ENCODE assay signal across 8 cellular contexts in genomic region chr9:137070201-137070905, GRCh38. TPM values are rescaled to one million over a fixed set of nuclear protein-coding genes. Genes with fewer than 3 reads are reported as not detected.
A peak's percentile ranks its signal among the peaks of the same experiment; 100 is the strongest.
DNase-seq lines count a peak whose midpoint lies in the region; ATAC-seq and TF ChIP-seq lines count a peak whose summit lies in the region.

Gene SAPCD2, minus strand, starts transcription at chr9:137070557. Its CDS starts 97 bp downstream, at chr9:137070460.

- peaks cover 10% of the 10 kb centered on the region for H3K9me3 Mint-ChIP-seq in glutamatergic neuron (ENCODE audit: unreplicated experiment)

- WGBS in ovary, 3 donors, result 0 to 1% (median 0%) methylated on average over 38 to 74 of the region's 74 CpGs

- peaks cover 4% of the 10 kb centered on the region for H3K27me3 ChIP-seq in ovary
- H3K27me3 ChIP-seq in tibial artery, result peaks cover 0 to 44% of the 10 kb centered on the region in 2 donors

- peak; percentile 62 for ATAC-seq in HG02588 (IDR thresholded peaks at IDR 0.05; ENCODE audit: unreplicated experiment)

- H3K4me1 Mint-ChIP-seq in glutamatergic neuron (ENCODE audit: low read depth, unreplicated experiment), result peaks cover 8% of the 10 kb centered on the region

- H3K36me3 ChIP-seq in ovary (no peaks in the 10 kb centered on the region), tibial artery (no peaks in the 10 kb centered on the region)

- TF ChIP-seq POLR2A in ovary (IDR thresholded peaks at IDR 0.05), result no peak

- H3K4me3 ChIP-seq in ovary (peak within 1 kb of the TSS; percentile 8), tibial artery (peak within 1 kb of the TSS; percentile 33 to 43)

- DNase-seq in GM03348 (ENCODE audit: low spot score) (peak; percentile 96), NCI-H1105 treated with DMSO at 0.1 percent for 48 hours (lab: John Stamatoyannopoulos, UW) (peak; percentile 88), SKM-1 (lab: John Stamatoyannopoulos, UW; ENCODE audit: unreplicated experiment) (peak; percentile 80), glutamatergic neuron (peak; percentile 85), ovary (peak in 4 of 5 donors; percentile 55 to 76 (median 62)), tibial artery (peak; percentile 84 to 87)
- peak; percentile 85 for DNase-seq in activated naive CD4-positive, alpha-beta T cell treated with anti-CD3 and anti-CD28 coated beads, Interleukin-2, amount 50 U/mL, for 16 hours

- H3K27ac ChIP-seq in ovary, result no peak within 1 kb of the TSS
- H3K27ac ChIP-seq in tibial artery, result peak within 1 kb of the TSS in 1 of 2 donors; percentile 38

- H3K4me3 Mint-ChIP-seq in glutamatergic neuron (ENCODE audit: unreplicated experiment), result peak within 1 kb of the TSS; percentile 87

- no peak for TF ChIP-seq CTCF in glutamatergic neuron (IDR thresholded peaks at IDR 0.05; ENCODE audit: partially characterized antibody, unreplicated experiment)
- TF ChIP-seq CTCF in ovary (IDR thresholded peaks at IDR 0.05), result no peak
- no peak for TF ChIP-seq CTCF in tibial artery (IDR thresholded peaks at IDR 0.05)

- peak within 1 kb of the TSS; percentile 93 for H3K27ac Mint-ChIP-seq in glutamatergic neuron (ENCODE audit: unreplicated experiment)

- intact Hi-C loops in ovary (cut with DNase I), result no loop called here
- intact Hi-C loops in tibial artery (cut with DNase I; ENCODE audit: low total_unique reads), result no loop called here

- H3K9me3 ChIP-seq in ovary (no peaks in the 10 kb centered on the region), tibial artery (no peaks in the 10 kb centered on the region)

- H3K4me1 ChIP-seq in ovary (ENCODE audit: insufficient read depth) (no peaks in the 10 kb centered on the region), tibial artery (peaks cover 0 to 26% (median 18%) of the 10 kb centered on the region in 4 donors)

- peaks cover 9% of the 10 kb centered on the region for H3K27me3 Mint-ChIP-seq in glutamatergic neuron (ENCODE audit: unreplicated experiment)

- H3K36me3 Mint-ChIP-seq in glutamatergic neuron (ENCODE audit: unreplicated experiment), result no peaks in the 10 kb centered on the region

- no peak for TF ChIP-seq EP300 in ovary (IDR thresholded peaks at IDR 0.05)

RNA-seq across cellular contexts. Expression of gene SAPCD2, which starts in this region (rescaled TPM):
- 13.5 TPM for total RNA-seq in glutamatergic neuron (ENCODE audit: unreplicated experiment)
- under 1 TPM in 5 of 7 donors, not detected in 2; 0.24 to 0.62 (median 0.37) TPM for total RNA-seq in ovary
- polyA plus RNA-seq in ovary, result under 1 TPM; 0.10 to 0.15 TPM

Comparison
In these comparisons a context has a peak if more than half of its experiments do, and no peak if none do; other contexts are left out.
1. Peak in DNase-seq and H3K4me3 ChIP-seq in ovary; RNA of the gene not detected or under 1 TPM.